ENCODE assay signal across 1 cellular context in the genomic region with DNA sequence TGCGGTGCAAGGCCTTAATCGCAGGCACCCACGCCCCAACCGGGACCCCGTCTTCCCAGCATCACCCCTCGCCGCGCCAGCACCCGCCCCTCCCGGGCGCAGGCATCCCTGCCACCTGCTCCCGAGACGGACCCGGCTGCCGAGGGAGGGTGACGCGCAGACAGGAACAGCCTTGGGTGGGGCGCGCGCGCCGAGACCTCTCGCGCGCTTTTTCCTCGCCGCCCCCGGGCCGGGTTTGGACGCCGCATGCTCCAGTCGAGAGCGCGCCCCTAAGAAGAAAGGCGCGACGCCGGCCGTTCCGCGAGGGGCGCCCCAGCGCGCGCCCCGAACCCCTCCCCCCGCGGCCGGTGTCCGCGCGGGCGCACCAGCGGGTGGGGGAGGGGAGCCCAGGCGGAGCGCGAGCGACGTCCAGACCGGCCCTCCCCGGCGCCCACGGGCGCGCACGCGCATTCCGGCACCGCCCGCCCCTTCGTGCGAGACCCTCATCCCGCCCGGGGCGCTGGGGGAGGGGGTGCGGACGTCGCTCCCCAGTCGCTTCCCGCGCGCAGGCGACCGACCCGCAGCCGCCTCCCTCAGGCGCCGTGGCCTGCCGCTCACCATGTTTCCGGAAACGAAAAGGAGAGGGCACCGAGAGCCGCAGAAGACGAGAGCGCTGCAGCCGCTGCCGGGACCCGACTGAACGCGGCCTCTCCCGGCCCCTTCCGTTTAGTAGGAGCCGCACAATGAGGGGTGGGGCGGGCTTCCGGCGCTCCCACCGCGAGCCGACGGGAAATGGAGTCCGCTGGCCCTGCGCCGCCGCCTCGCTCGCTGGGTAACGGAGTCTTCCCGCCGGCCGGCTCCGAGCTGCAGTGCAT.
TF ChIP-seq lines count a peak whose summit lies in the region.

A gene (minus strand): TSS at position 681 of the 854 bp plus-strand sequence. CDS start 81 bp downstream, at position 600.

TF ChIP-seq in HEK293, 187 proteins besides CTCF, POLR2A, EP300 and RAD21 (continued from another document and continues in another):
- TF ChIP-seq, protein P1, sequence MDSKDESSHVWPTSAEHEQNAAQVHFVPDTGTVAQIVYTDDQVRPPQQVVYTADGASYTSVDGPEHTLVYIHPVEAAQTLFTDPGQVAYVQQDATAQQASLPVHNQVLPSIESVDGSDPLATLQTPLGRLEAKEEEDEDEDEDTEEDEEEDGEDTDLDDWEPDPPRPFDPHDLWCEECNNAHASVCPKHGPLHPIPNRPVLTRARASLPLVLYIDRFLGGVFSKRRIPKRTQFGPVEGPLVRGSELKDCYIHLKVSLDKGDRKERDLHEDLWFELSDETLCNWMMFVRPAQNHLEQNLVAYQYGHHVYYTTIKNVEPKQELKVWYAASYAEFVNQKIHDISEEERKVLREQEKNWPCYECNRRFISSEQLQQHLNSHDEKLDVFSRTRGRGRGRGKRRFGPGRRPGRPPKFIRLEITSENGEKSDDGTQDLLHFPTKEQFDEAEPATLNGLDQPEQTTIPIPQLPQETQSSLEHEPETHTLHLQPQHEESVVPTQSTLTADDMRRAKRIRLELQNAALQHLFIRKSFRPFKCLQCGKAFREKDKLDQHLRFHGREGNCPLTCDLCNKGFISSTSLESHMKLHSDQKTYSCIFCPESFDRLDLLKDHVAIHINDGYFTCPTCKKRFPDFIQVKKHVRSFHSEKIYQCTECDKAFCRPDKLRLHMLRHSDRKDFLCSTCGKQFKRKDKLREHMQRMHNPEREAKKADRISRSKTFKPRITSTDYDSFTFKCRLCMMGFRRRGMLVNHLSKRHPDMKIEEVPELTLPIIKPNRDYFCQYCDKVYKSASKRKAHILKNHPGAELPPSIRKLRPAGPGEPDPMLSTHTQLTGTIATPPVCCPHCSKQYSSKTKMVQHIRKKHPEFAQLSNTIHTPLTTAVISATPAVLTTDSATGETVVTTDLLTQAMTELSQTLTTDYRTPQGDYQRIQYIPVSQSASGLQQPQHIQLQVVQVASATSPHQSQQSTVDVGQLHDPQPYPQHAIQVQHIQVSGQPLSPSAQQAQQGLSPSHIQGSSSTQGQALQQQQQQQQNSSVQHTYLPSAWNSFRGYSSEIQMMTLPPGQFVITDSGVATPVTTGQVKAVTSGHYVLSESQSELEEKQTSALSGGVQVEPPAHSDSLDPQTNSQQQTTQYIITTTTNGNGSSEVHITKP (tag by site-specific recombination; IDR thresholded peaks at IDR 0.05): peak; percentile 79
- TF ChIP-seq REPIN1 (tag by site-specific recombination; IDR thresholded peaks at IDR 0.05; ENCODE audit: low read depth) (no peak), HOXC10 (CRISPR knock-in tag; IDR thresholded peaks at IDR 0.05) (no peak), ZNF529 (tag by site-specific recombination; IDR thresholded peaks at IDR 0.05; ENCODE audit: insufficient replicate concordance) (no peak), ZFP3 (tag by site-specific recombination; IDR thresholded peaks at IDR 0.05; ENCODE audit: low read depth) (no peak), ZNF626 (tag by site-specific recombination; IDR thresholded peaks at IDR 0.05) (no peak), ZNF600 (tag by site-specific recombination; IDR thresholded peaks at IDR 0.05) (no peak), KLF8 (tag by site-specific recombination; IDR thresholded peaks at IDR 0.05) (peak; percentile 96), ZNF266 (tag by site-specific recombination; IDR thresholded peaks at IDR 0.05; ENCODE audit: low read depth) (no peak), ZNF768 (tag by site-specific recombination; IDR thresholded peaks at IDR 0.05) (no peak), HOXD13 (CRISPR knock-in tag; IDR thresholded peaks at IDR 0.05; ENCODE audit: borderline replicate concordance) (no peak), ZNF302 (tag by site-specific recombination; IDR thresholded peaks at IDR 0.05; ENCODE audit: low read depth) (no peak)
- TF ChIP-seq, protein P2, sequence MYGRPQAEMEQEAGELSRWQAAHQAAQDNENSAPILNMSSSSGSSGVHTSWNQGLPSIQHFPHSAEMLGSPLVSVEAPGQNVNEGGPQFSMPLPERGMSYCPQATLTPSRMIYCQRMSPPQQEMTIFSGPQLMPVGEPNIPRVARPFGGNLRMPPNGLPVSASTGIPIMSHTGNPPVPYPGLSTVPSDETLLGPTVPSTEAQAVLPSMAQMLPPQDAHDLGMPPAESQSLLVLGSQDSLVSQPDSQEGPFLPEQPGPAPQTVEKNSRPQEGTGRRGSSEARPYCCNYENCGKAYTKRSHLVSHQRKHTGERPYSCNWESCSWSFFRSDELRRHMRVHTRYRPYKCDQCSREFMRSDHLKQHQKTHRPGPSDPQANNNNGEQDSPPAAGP (tag by site-specific recombination; IDR thresholded peaks at IDR 0.05): peak; percentile 57; the same call in 1 of the 2 replicates
- TF ChIP-seq, protein P3, sequence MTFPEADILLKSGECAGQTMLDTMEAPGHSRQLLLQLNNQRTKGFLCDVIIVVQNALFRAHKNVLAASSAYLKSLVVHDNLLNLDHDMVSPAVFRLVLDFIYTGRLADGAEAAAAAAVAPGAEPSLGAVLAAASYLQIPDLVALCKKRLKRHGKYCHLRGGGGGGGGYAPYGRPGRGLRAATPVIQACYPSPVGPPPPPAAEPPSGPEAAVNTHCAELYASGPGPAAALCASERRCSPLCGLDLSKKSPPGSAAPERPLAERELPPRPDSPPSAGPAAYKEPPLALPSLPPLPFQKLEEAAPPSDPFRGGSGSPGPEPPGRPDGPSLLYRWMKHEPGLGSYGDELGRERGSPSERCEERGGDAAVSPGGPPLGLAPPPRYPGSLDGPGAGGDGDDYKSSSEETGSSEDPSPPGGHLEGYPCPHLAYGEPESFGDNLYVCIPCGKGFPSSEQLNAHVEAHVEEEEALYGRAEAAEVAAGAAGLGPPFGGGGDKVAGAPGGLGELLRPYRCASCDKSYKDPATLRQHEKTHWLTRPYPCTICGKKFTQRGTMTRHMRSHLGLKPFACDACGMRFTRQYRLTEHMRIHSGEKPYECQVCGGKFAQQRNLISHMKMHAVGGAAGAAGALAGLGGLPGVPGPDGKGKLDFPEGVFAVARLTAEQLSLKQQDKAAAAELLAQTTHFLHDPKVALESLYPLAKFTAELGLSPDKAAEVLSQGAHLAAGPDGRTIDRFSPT (tag by site-specific recombination; IDR thresholded peaks at IDR 0.05): no peak; the same call in 1 of the 2 replicates
- TF ChIP-seq, protein P4, sequence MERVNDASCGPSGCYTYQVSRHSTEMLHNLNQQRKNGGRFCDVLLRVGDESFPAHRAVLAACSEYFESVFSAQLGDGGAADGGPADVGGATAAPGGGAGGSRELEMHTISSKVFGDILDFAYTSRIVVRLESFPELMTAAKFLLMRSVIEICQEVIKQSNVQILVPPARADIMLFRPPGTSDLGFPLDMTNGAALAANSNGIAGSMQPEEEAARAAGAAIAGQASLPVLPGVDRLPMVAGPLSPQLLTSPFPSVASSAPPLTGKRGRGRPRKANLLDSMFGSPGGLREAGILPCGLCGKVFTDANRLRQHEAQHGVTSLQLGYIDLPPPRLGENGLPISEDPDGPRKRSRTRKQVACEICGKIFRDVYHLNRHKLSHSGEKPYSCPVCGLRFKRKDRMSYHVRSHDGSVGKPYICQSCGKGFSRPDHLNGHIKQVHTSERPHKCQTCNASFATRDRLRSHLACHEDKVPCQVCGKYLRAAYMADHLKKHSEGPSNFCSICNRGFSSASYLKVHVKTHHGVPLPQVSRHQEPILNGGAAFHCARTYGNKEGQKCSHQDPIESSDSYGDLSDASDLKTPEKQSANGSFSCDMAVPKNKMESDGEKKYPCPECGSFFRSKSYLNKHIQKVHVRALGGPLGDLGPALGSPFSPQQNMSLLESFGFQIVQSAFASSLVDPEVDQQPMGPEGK (tag by site-specific recombination; IDR thresholded peaks at IDR 0.05): peak; percentile 79
- TF ChIP-seq, protein P5, sequence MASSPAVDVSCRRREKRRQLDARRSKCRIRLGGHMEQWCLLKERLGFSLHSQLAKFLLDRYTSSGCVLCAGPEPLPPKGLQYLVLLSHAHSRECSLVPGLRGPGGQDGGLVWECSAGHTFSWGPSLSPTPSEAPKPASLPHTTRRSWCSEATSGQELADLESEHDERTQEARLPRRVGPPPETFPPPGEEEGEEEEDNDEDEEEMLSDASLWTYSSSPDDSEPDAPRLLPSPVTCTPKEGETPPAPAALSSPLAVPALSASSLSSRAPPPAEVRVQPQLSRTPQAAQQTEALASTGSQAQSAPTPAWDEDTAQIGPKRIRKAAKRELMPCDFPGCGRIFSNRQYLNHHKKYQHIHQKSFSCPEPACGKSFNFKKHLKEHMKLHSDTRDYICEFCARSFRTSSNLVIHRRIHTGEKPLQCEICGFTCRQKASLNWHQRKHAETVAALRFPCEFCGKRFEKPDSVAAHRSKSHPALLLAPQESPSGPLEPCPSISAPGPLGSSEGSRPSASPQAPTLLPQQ (tag by site-specific recombination; IDR thresholded peaks at IDR 0.05): peak; percentile 65; the same call in 1 of the 2 replicates
- TF ChIP-seq, protein P6, sequence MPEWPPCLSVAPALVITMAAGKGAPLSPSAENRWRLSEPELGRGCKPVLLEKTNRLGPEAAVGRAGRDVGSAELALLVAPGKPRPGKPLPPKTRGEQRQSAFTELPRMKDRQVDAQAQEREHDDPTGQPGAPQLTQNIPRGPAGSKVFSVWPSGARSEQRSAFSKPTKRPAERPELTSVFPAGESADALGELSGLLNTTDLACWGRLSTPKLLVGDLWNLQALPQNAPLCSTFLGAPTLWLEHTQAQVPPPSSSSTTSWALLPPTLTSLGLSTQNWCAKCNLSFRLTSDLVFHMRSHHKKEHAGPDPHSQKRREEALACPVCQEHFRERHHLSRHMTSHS (tag by site-specific recombination; IDR thresholded peaks at IDR 0.05): no peak
- TF ChIP-seq, protein P7, sequence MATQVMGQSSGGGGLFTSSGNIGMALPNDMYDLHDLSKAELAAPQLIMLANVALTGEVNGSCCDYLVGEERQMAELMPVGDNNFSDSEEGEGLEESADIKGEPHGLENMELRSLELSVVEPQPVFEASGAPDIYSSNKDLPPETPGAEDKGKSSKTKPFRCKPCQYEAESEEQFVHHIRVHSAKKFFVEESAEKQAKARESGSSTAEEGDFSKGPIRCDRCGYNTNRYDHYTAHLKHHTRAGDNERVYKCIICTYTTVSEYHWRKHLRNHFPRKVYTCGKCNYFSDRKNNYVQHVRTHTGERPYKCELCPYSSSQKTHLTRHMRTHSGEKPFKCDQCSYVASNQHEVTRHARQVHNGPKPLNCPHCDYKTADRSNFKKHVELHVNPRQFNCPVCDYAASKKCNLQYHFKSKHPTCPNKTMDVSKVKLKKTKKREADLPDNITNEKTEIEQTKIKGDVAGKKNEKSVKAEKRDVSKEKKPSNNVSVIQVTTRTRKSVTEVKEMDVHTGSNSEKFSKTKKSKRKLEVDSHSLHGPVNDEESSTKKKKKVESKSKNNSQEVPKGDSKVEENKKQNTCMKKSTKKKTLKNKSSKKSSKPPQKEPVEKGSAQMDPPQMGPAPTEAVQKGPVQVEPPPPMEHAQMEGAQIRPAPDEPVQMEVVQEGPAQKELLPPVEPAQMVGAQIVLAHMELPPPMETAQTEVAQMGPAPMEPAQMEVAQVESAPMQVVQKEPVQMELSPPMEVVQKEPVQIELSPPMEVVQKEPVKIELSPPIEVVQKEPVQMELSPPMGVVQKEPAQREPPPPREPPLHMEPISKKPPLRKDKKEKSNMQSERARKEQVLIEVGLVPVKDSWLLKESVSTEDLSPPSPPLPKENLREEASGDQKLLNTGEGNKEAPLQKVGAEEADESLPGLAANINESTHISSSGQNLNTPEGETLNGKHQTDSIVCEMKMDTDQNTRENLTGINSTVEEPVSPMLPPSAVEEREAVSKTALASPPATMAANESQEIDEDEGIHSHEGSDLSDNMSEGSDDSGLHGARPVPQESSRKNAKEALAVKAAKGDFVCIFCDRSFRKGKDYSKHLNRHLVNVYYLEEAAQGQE (tag by site-specific recombination; IDR thresholded peaks at IDR 0.05): no peak
- TF ChIP-seq, protein P8, sequence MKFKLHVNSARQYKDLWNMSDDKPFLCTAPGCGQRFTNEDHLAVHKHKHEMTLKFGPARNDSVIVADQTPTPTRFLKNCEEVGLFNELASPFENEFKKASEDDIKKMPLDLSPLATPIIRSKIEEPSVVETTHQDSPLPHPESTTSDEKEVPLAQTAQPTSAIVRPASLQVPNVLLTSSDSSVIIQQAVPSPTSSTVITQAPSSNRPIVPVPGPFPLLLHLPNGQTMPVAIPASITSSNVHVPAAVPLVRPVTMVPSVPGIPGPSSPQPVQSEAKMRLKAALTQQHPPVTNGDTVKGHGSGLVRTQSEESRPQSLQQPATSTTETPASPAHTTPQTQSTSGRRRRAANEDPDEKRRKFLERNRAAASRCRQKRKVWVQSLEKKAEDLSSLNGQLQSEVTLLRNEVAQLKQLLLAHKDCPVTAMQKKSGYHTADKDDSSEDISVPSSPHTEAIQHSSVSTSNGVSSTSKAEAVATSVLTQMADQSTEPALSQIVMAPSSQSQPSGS (tag by site-specific recombination; IDR thresholded peaks at IDR 0.05; ENCODE audit: low read depth): no peak
- TF ChIP-seq, protein P9, sequence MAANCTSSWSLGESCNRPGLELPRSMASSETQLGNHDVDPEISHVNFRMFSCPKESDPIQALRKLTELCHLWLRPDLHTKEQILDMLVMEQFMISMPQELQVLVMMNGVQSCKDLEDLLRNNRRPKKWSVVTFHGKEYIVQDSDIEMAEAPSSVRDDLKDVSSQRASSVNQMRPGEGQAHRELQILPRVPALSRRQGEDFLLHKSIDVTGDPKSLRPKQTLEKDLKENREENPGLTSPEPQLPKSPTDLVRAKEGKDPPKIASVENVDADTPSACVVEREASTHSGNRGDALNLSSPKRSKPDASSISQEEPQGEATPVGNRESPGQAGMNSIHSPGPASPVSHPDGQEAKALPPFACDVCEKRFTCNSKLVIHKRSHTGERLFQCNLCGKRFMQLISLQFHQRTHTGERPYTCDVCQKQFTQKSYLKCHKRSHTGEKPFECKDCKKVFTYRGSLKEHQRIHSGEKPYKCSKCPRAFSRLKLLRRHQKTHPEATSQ (tag by site-specific recombination; IDR thresholded peaks at IDR 0.05): 0 out of 2 replicates have a peak, but pooled peaks have one; percentile 30
